1 cellular context compared by ENCODE assay signal in the genomic region with DNA sequence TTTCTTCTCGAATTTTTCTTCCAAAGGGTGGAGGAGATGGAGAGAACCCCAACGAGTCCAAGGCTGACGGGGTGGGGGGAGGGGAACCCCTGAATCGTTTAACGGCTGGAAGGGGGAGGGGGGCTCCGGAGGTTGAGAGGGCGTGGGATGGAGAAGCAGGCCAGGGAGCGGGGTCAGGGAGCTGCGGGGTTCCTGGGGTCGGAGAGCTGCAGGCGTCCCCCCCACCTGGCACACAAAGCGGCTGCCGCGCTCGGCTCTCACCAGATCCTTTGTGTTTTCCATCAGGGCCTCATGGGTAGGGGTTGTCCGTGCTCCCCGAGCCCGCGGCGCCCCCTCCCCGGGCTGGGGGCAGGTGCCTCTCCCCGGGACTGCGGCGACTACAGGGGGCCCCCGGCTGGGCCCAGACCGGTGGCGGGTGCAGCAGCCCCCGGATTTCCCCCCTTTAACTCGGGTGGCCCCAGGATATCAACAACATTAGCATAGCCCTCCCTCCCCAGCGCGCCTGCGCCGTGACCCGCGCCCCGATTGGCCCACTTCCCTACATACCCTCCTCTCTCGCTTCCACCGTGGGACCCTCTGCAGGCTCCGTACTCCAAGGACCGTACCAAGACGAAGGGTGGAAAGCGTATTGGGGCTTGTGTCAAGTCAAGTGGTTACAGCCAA.
A peak's percentile ranks its signal among the peaks of the same experiment; 100 is the strongest.
TF ChIP-seq lines count a peak whose summit lies in the region.

A gene (minus strand): TSS at position 476 of the 663 bp plus-strand sequence. CDS start 34,888 bp downstream, outside the sequence.

TF ChIP-seq in HepG2, 621 proteins besides CTCF, POLR2A, EP300 and RAD21 (continued from another document and continues in another):
- TF ChIP-seq, protein P1, sequence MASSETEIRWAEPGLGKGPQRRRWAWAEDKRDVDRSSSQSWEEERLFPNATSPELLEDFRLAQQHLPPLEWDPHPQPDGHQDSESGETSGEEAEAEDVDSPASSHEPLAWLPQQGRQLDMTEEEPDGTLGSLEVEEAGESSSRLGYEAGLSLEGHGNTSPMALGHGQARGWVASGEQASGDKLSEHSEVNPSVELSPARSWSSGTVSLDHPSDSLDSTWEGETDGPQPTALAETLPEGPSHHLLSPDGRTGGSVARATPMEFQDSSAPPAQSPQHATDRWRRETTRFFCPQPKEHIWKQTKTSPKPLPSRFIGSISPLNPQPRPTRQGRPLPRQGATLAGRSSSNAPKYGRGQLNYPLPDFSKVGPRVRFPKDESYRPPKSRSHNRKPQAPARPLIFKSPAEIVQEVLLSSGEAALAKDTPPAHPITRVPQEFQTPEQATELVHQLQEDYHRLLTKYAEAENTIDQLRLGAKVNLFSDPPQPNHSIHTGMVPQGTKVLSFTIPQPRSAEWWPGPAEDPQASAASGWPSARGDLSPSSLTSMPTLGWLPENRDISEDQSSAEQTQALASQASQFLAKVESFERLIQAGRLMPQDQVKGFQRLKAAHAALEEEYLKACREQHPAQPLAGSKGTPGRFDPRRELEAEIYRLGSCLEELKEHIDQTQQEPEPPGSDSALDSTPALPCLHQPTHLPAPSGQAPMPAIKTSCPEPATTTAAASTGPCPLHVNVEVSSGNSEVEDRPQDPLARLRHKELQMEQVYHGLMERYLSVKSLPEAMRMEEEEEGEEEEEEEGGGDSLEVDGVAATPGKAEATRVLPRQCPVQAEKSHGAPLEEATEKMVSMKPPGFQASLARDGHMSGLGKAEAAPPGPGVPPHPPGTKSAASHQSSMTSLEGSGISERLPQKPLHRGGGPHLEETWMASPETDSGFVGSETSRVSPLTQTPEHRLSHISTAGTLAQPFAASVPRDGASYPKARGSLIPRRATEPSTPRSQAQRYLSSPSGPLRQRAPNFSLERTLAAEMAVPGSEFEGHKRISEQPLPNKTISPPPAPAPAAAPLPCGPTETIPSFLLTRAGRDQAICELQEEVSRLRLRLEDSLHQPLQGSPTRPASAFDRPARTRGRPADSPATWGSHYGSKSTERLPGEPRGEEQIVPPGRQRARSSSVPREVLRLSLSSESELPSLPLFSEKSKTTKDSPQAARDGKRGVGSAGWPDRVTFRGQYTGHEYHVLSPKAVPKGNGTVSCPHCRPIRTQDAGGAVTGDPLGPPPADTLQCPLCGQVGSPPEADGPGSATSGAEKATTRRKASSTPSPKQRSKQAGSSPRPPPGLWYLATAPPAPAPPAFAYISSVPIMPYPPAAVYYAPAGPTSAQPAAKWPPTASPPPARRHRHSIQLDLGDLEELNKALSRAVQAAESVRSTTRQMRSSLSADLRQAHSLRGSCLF (CRISPR knock-in tag; IDR thresholded peaks at IDR 0.05; ENCODE audit: borderline replicate concordance): no peak
- TF ChIP-seq, protein P2, sequence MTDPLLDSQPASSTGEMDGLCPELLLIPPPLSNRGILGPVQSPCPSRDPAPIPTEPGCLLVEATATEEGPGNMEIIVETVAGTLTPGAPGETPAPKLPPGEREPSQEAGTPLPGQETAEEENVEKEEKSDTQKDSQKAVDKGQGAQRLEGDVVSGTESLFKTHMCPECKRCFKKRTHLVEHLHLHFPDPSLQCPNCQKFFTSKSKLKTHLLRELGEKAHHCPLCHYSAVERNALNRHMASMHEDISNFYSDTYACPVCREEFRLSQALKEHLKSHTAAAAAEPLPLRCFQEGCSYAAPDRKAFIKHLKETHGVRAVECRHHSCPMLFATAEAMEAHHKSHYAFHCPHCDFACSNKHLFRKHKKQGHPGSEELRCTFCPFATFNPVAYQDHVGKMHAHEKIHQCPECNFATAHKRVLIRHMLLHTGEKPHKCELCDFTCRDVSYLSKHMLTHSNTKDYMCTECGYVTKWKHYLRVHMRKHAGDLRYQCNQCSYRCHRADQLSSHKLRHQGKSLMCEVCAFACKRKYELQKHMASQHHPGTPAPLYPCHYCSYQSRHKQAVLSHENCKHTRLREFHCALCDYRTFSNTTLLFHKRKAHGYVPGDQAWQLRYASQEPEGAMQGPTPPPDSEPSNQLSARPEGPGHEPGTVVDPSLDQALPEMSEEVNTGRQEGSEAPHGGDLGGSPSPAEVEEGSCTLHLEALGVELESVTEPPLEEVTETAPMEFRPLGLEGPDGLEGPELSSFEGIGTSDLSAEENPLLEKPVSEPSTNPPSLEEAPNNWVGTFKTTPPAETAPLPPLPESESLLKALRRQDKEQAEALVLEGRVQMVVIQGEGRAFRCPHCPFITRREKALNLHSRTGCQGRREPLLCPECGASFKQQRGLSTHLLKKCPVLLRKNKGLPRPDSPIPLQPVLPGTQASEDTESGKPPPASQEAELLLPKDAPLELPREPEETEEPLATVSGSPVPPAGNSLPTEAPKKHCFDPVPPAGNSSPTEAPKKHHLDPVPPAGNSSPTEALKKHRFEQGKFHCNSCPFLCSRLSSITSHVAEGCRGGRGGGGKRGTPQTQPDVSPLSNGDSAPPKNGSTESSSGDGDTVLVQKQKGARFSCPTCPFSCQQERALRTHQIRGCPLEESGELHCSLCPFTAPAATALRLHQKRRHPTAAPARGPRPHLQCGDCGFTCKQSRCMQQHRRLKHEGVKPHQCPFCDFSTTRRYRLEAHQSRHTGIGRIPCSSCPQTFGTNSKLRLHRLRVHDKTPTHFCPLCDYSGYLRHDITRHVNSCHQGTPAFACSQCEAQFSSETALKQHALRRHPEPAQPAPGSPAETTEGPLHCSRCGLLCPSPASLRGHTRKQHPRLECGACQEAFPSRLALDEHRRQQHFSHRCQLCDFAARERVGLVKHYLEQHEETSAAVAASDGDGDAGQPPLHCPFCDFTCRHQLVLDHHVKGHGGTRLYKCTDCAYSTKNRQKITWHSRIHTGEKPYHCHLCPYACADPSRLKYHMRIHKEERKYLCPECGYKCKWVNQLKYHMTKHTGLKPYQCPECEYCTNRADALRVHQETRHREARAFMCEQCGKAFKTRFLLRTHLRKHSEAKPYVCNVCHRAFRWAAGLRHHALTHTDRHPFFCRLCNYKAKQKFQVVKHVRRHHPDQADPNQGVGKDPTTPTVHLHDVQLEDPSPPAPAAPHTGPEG (CRISPR knock-in tag; IDR thresholded peaks at IDR 0.05): no peak
- TF ChIP-seq ZSCAN31 (CRISPR knock-in tag; IDR thresholded peaks at IDR 0.05; ENCODE audit: low read depth): no peak
- TF ChIP-seq ISX (CRISPR knock-in tag; conservative IDR thresholded peaks at IDR 0.05): no peak
- TF ChIP-seq, protein P3, sequence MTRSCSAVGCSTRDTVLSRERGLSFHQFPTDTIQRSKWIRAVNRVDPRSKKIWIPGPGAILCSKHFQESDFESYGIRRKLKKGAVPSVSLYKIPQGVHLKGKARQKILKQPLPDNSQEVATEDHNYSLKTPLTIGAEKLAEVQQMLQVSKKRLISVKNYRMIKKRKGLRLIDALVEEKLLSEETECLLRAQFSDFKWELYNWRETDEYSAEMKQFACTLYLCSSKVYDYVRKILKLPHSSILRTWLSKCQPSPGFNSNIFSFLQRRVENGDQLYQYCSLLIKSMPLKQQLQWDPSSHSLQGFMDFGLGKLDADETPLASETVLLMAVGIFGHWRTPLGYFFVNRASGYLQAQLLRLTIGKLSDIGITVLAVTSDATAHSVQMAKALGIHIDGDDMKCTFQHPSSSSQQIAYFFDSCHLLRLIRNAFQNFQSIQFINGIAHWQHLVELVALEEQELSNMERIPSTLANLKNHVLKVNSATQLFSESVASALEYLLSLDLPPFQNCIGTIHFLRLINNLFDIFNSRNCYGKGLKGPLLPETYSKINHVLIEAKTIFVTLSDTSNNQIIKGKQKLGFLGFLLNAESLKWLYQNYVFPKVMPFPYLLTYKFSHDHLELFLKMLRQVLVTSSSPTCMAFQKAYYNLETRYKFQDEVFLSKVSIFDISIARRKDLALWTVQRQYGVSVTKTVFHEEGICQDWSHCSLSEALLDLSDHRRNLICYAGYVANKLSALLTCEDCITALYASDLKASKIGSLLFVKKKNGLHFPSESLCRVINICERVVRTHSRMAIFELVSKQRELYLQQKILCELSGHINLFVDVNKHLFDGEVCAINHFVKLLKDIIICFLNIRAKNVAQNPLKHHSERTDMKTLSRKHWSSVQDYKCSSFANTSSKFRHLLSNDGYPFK (CRISPR knock-in tag; IDR thresholded peaks at IDR 0.05; ENCODE audit: borderline replicate concordance): no peak; the same call in 1 of the 2 replicates
- TF ChIP-seq, protein P4, sequence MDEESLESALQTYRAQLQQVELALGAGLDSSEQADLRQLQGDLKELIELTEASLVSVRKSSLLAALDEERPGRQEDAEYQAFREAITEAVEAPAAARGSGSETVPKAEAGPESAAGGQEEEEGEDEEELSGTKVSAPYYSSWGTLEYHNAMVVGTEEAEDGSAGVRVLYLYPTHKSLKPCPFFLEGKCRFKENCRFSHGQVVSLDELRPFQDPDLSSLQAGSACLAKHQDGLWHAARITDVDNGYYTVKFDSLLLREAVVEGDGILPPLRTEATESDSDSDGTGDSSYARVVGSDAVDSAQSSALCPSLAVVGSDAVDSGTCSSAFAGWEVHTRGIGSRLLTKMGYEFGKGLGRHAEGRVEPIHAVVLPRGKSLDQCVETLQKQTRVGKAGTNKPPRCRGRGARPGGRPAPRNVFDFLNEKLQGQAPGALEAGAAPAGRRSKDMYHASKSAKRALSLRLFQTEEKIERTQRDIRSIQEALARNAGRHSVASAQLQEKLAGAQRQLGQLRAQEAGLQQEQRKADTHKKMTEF (CRISPR knock-in tag; IDR thresholded peaks at IDR 0.05): no peak
- no peak; the same call in 1 of the 2 replicates for TF ChIP-seq KDM4B (CRISPR knock-in tag; IDR thresholded peaks at IDR 0.05)
- TF ChIP-seq, protein P5, sequence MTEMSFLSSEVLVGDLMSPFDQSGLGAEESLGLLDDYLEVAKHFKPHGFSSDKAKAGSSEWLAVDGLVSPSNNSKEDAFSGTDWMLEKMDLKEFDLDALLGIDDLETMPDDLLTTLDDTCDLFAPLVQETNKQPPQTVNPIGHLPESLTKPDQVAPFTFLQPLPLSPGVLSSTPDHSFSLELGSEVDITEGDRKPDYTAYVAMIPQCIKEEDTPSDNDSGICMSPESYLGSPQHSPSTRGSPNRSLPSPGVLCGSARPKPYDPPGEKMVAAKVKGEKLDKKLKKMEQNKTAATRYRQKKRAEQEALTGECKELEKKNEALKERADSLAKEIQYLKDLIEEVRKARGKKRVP (CRISPR knock-in tag; IDR thresholded peaks at IDR 0.05): 0 out of 4 replicates have a peak, but pooled peaks of 1 of the 2 experiments have one; percentile 48
- TF ChIP-seq, protein P6, sequence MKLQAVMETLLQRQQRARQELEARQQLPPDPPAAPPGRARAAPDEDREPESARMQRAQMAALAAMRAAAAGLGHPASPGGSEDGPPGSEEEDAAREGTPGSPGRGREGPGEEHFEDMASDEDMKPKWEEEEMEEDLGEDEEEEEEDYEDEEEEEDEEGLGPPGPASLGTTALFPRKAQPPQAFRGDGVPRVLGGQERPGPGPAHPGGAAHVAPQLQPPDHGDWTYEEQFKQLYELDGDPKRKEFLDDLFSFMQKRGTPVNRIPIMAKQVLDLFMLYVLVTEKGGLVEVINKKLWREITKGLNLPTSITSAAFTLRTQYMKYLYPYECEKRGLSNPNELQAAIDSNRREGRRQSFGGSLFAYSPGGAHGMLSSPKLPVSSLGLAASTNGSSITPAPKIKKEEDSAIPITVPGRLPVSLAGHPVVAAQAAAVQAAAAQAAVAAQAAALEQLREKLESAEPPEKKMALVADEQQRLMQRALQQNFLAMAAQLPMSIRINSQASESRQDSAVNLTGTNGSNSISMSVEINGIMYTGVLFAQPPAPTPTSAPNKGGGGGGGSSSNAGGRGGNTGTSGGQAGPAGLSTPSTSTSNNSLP (IDR thresholded peaks at IDR 0.05; ENCODE audit: low read depth, low read length): no peak
- TF ChIP-seq, protein P7, sequence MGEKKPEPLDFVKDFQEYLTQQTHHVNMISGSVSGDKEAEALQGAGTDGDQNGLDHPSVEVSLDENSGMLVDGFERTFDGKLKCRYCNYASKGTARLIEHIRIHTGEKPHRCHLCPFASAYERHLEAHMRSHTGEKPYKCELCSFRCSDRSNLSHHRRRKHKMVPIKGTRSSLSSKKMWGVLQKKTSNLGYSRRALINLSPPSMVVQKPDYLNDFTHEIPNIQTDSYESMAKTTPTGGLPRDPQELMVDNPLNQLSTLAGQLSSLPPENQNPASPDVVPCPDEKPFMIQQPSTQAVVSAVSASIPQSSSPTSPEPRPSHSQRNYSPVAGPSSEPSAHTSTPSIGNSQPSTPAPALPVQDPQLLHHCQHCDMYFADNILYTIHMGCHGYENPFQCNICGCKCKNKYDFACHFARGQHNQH (CRISPR knock-in tag; IDR thresholded peaks at IDR 0.05): no peak
- TF ChIP-seq SRSF9 (IDR thresholded peaks at IDR 0.05; ENCODE audit: borderline replicate concordance, insufficient read depth, low read depth, low read length, poor library complexity, severe bottlenecking): no peak
- peak; percentile 91 for TF ChIP-seq SIN3A (IDR thresholded peaks at IDR 0.05; ENCODE audit: borderline replicate concordance, low read depth, low read length)
- peak; percentile 53 for TF ChIP-seq NRL (CRISPR knock-in tag; IDR thresholded peaks at IDR 0.05; ENCODE audit: borderline replicate concordance)
- no peak; the same call in 1 of the 2 replicates for TF ChIP-seq ZNF891 (CRISPR knock-in tag; IDR thresholded peaks at IDR 0.05)
- TF ChIP-seq, protein P8, sequence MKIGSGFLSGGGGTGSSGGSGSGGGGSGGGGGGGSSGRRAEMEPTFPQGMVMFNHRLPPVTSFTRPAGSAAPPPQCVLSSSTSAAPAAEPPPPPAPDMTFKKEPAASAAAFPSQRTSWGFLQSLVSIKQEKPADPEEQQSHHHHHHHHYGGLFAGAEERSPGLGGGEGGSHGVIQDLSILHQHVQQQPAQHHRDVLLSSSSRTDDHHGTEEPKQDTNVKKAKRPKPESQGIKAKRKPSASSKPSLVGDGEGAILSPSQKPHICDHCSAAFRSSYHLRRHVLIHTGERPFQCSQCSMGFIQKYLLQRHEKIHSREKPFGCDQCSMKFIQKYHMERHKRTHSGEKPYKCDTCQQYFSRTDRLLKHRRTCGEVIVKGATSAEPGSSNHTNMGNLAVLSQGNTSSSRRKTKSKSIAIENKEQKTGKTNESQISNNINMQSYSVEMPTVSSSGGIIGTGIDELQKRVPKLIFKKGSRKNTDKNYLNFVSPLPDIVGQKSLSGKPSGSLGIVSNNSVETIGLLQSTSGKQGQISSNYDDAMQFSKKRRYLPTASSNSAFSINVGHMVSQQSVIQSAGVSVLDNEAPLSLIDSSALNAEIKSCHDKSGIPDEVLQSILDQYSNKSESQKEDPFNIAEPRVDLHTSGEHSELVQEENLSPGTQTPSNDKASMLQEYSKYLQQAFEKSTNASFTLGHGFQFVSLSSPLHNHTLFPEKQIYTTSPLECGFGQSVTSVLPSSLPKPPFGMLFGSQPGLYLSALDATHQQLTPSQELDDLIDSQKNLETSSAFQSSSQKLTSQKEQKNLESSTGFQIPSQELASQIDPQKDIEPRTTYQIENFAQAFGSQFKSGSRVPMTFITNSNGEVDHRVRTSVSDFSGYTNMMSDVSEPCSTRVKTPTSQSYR (CRISPR knock-in tag; IDR thresholded peaks at IDR 0.05; ENCODE audit: borderline replicate concordance): peak; percentile 73; the same call in 1 of the 2 replicates
- no peak for TF ChIP-seq NCOR1 (IDR thresholded peaks at IDR 0.05; ENCODE audit: borderline replicate concordance, low read length)
- TF ChIP-seq ZNF678 (CRISPR knock-in tag; IDR thresholded peaks at IDR 0.05): no peak
- no peak for TF ChIP-seq HNRNPH1 (optimal IDR thresholded peaks at IDR 0.05; ENCODE audit: low read depth, low read length)
- TF ChIP-seq ATF1 (CRISPR knock-in tag; IDR thresholded peaks at IDR 0.05): no peak
- no peak for TF ChIP-seq FIP1L1 (IDR thresholded peaks at IDR 0.05; ENCODE audit: borderline replicate concordance, insufficient read depth, low read depth, low read length)
- TF ChIP-seq, protein P9, sequence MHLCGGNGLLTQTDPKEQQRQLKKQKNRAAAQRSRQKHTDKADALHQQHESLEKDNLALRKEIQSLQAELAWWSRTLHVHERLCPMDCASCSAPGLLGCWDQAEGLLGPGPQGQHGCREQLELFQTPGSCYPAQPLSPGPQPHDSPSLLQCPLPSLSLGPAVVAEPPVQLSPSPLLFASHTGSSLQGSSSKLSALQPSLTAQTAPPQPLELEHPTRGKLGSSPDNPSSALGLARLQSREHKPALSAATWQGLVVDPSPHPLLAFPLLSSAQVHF (CRISPR knock-in tag; IDR thresholded peaks at IDR 0.05): 0 out of 2 replicates have a peak, but pooled peaks have one; percentile 10
- TF ChIP-seq ZNF232 (CRISPR knock-in tag; IDR thresholded peaks at IDR 0.05; ENCODE audit: borderline replicate concordance): peak; percentile 40; the same call in 1 of the 2 replicates
- no peak for TF ChIP-seq TARDBP (CRISPR knock-in tag; IDR thresholded peaks at IDR 0.05)
- no peak for TF ChIP-seq ZNF296 (CRISPR knock-in tag; conservative IDR thresholded peaks at IDR 0.05)
